Comparison of ENCODE assay signal across 26 cellular contexts in genomic region chr12:6080149-6081045, GRCh38. TPM values are rescaled to one million over a fixed set of nuclear protein-coding genes. Genes with fewer than 3 reads are reported as not detected.
DNase-seq lines count a peak whose midpoint lies in the region; ATAC-seq, FAIRE-seq and TF ChIP-seq lines count a peak whose summit lies in the region.
"Had no signal": no experiment of that assay in that cellular context is flagged by ENCODE, and none has a peak within 500 bp of the region (broad histone marks: within the 10 kb centered on the region; RNA-seq: fewer than 3 reads in every experiment).

No MANE protein-coding gene starts in this region.

- H3K36me3 ChIP-seq in heart right ventricle (peaks cover 0 to 40% (median 0%) of the 10 kb centered on the region in 9 donors), RWPE2 (ENCODE audit: low read depth) (no peaks in the 10 kb centered on the region), keratinocyte (ENCODE audit: control insufficient read depth in 2 of 2, extremely low read depth in 1 of 2, insufficient read depth in 2 of 2, low read length in 2 of 2) (no peaks in the 10 kb centered on the region)
- H3K36me3 ChIP-seq: cardiac muscle cell, thoracic aorta had no signal

- ATAC-seq in heart right ventricle (no peak), Right ventricle myocardium inferior (no peak), RWPE2 (ENCODE audit: low read depth) (0 out of 3 replicates have a peak, but pooled peaks have one; percentile 11), HG03175 (IDR thresholded peaks at IDR 0.05; ENCODE audit: unreplicated experiment) (no peak), HG03108 (IDR thresholded peaks at IDR 0.05; ENCODE audit: unreplicated experiment) (no peak)
- ATAC-seq: activated T-cell treated with anti-CD3 and anti-CD28 coated beads, Interleukin-2, amount 50 U/mL, for 72 hours; GM12878; stimulated activated naive CD8-positive, alpha-beta T cell treated with anti-CD3 and anti-CD28 coated beads, Interleukin-15, Interleukin-2, amounts not matched to agents 100 U/mL and 50 U/mL, for 24 hours had no signal

- no peaks in the 10 kb centered on the region for H4K20me1 ChIP-seq in keratinocyte (ENCODE audit: control insufficient read depth, extremely low read depth, insufficient read depth, low read length)

- WGBS in heart right ventricle, 2 donors = 89 to 92% methylated on average over 18 of the region's 18 CpGs

- H3K4me1 Mint-ChIP-seq in type B pancreatic cell (ENCODE audit: unreplicated experiment) = peaks cover 10% of the 10 kb centered on the region

- intact Hi-C loops in heart right ventricle (cut with DNase I) (no loop called here), Right ventricle myocardium inferior (cut with DNase I) (no loop called here)

- no peak overlapping the region for H3K4me3 ChIP-seq in heart right ventricle
- H3K4me3 ChIP-seq in RWPE2 (ENCODE audit: severe bottlenecking) = no peak overlapping the region
- no peak overlapping the region for H3K4me3 ChIP-seq in keratinocyte (ENCODE audit: control insufficient read depth in 2 of 3, extremely low read depth in 1 of 3, insufficient read depth in 2 of 3, low read depth in 1 of 3, low read length in 3 of 3)
- H3K4me3 ChIP-seq: cardiac muscle cell, GM12878, thoracic aorta had no signal

- DNase-seq in heart right ventricle = no peak
- no peak for DNase-seq in Right ventricle myocardium inferior (ENCODE audit: missing footprints)
- DNase-seq in RWPE2 (ENCODE audit: low spot score) = no peak
- no peak for DNase-seq in keratinocyte (ENCODE audit: low read depth, low spot score)
- DNase-seq in type B pancreatic cell (ENCODE audit: extremely low spot score, unreplicated experiment) = no peak
- no peak for DNase-seq in GM03348 (ENCODE audit: low spot score)
- DNase-seq: ACHN; activated CD4-positive, alpha-beta T cell treated with anti-CD3 and anti-CD28 coated beads, Interleukin-2, amount 10 ng/mL, durations not matched to agents 24 days and 14 days; activated naive CD4-positive, alpha-beta T cell treated with anti-CD3 and anti-CD28 coated beads for 36 hours; activated T-cell treated with anti-CD3 and anti-CD28 coated beads, Interleukin-2, amount 50 U/mL, for 72 hours; C1 segment of cervical spinal cord; glutamatergic neuron; HCEC 1CT; mesendoderm; naive B cell; NCI-H1092; NCI-H1930; NCI-H446 treated with DMSO at 0.1 percent for 48 hours; SK-N-SH; stimulated activated naive CD8-positive, alpha-beta T cell treated with anti-CD3 and anti-CD28 coated beads, Interleukin-15, Interleukin-2, amounts not matched to agents 100 U/mL and 50 U/mL, for 24 hours had no signal

- TF ChIP-seq CTCF in heart right ventricle (IDR thresholded peaks at IDR 0.05) = no peak
- TF ChIP-seq CTCF in RWPE2 (IDR thresholded peaks at IDR 0.05; ENCODE audit: poor library complexity, severe bottlenecking) = no peak
- no peak for TF ChIP-seq CTCF in keratinocyte (optimal IDR thresholded peaks at IDR 0.05 in 1 of 3, IDR thresholded peaks at IDR 0.05 in 1 of 3, conservative IDR thresholded peaks at IDR 0.05 in 1 of 3; ENCODE audit: extremely low read depth in 1 of 3, insufficient read depth in 2 of 3, low read length in 3 of 3)
- no peak for TF ChIP-seq CTCF in type B pancreatic cell (conservative IDR thresholded peaks at IDR 0.05)

- H3K27ac ChIP-seq in heart right ventricle (peak overlapping the region in 6 of 10 donors; percentile 41 to 86 (median 71)), RWPE2 (ENCODE audit: poor library complexity, severe bottlenecking) (no peak overlapping the region), keratinocyte (ENCODE audit: control insufficient read depth, insufficient read depth, low read length) (no peak overlapping the region)
- H3K27ac ChIP-seq: cardiac muscle cell, thoracic aorta, VCaP had no signal

- no peaks in the 10 kb centered on the region for H3K9me3 Mint-ChIP-seq in type B pancreatic cell
- H3K9me3 Mint-ChIP-seq: activated CD4-positive, alpha-beta T cell treated with anti-CD3 and anti-CD28 coated beads, Interleukin-2, amount 10 ng/mL, durations not matched to agents 24 days and 14 days; activated naive CD4-positive, alpha-beta T cell treated with anti-CD3 and anti-CD28 coated beads for 36 hours; activated T-cell treated with anti-CD3 and anti-CD28 coated beads, Interleukin-2, amount 50 U/mL, for 72 hours; naive B cell had no signal

- no peak overlapping the region for H3K4me2 ChIP-seq in keratinocyte (ENCODE audit: control insufficient read depth, extremely low read depth, insufficient read depth, low read depth, low read length)
- H3K4me2 ChIP-seq: SK-N-SH had no signal

- no peak overlapping the region for H2AFZ ChIP-seq in keratinocyte (ENCODE audit: control insufficient read depth, low read length)

- dilution Hi-C loops in keratinocyte (cut with MboI; ENCODE audit: extremely low pct_ligation_motif_present, low sequenced_read_pairs) = no loop called here

- peak overlapping the region; percentile 51 for H3K27ac Mint-ChIP-seq in type B pancreatic cell
- H3K27ac Mint-ChIP-seq: activated CD4-positive, alpha-beta T cell treated with anti-CD3 and anti-CD28 coated beads, Interleukin-2, amount 10 ng/mL, durations not matched to agents 24 days and 14 days; activated naive CD4-positive, alpha-beta T cell treated with anti-CD3 and anti-CD28 coated beads for 36 hours; activated T-cell treated with anti-CD3 and anti-CD28 coated beads, Interleukin-2, amount 50 U/mL, for 72 hours had no signal

- peaks cover 4% of the 10 kb centered on the region for H3K27me3 Mint-ChIP-seq in type B pancreatic cell

- no peak overlapping the region for H3K4me3 Mint-ChIP-seq in type B pancreatic cell
- H3K4me3 Mint-ChIP-seq: activated CD4-positive, alpha-beta T cell treated with anti-CD3 and anti-CD28 coated beads, Interleukin-2, amount 10 ng/mL, durations not matched to agents 24 days and 14 days; activated naive CD4-positive, alpha-beta T cell treated with anti-CD3 and anti-CD28 coated beads for 36 hours; activated T-cell treated with anti-CD3 and anti-CD28 coated beads, Interleukin-2, amount 50 U/mL, for 72 hours had no signal

- H3K4me1 ChIP-seq in heart right ventricle (peaks cover 18 to 100% (median 52%) of the 10 kb centered on the region in 9 donors), RWPE2 (ENCODE audit: insufficient read depth, poor library complexity, severe bottlenecking) (peaks cover 13% of the 10 kb centered on the region), keratinocyte (ENCODE audit: control insufficient read depth, extremely low read depth, insufficient read depth, low read length) (peaks cover 17% of the 10 kb centered on the region)

- FAIRE-seq in keratinocyte (lab: Jason Lieb, UNC) = peak; percentile 76
- FAIRE-seq: GM12878 had no signal

- no peak overlapping the region for H3K9ac ChIP-seq in keratinocyte (ENCODE audit: control insufficient read depth, extremely low read depth, insufficient read depth, low read length)
- H3K9ac ChIP-seq: SK-N-SH had no signal

- H3K36me3 Mint-ChIP-seq in type B pancreatic cell = no peaks in the 10 kb centered on the region
- H3K36me3 Mint-ChIP-seq: naive B cell had no signal

- H3K9me3 ChIP-seq in heart right ventricle (no peaks in the 10 kb centered on the region), RWPE2 (ENCODE audit: severe bottlenecking) (no peaks in the 10 kb centered on the region), keratinocyte (ENCODE audit: control insufficient read depth, low read depth, low read length) (no peaks in the 10 kb centered on the region)
- H3K9me3 ChIP-seq: SK-N-SH, thoracic aorta had no signal

- H3K27me3 ChIP-seq in heart right ventricle = peaks cover 0 to 15% (median 4%) of the 10 kb centered on the region in 7 donors
- no peaks in the 10 kb centered on the region for H3K27me3 ChIP-seq in RWPE2 (ENCODE audit: insufficient read depth, poor library complexity, severe bottlenecking)
- H3K27me3 ChIP-seq in keratinocyte (ENCODE audit: control insufficient read depth, extremely low read depth, insufficient read depth, low read length) = no peaks in the 10 kb centered on the region
- H3K27me3 ChIP-seq: cardiac muscle cell had no signal

- no peaks in the 10 kb centered on the region for H3K9me1 ChIP-seq in keratinocyte (ENCODE audit: control insufficient read depth, extremely low read depth, insufficient read depth, low read length)

- H3K79me2 ChIP-seq in keratinocyte (ENCODE audit: control insufficient read depth, insufficient read depth, low read length) = no peaks in the 10 kb centered on the region

RNA-seq across cellular contexts. Expression of gene VWF, which starts 44.1 kb away (rescaled TPM):
- 100 to 1,000 TPM; 163 to 480 (median 275) TPM for total RNA-seq in heart right ventricle
- 100 to 1,000 TPM; 104 to 254 TPM for polyA plus RNA-seq in heart right ventricle
- 244 TPM for total RNA-seq in Right ventricle myocardium inferior
- polyA plus RNA-seq in keratinocyte = 0.01 to 0.03 TPM in 2 of 3 replicates, not detected in the other
- 0.61 TPM for polyA plus RNA-seq in keratinocyte (2011; ENCODE audit: low read depth)
- not detected in 2 replicates for polyA plus RNA-seq in keratinocyte (2011; cell fraction: cytosol; rRNA removed)
- polyA plus RNA-seq in keratinocyte (2011; cell fraction: nucleus; rRNA removed) = 0.05 and 0.22 TPM in 2 replicates
- polyA plus RNA-seq in keratinocyte (2012; ENCODE audit: low replicate concordance) = 0.30 TPM in 1 of 2 replicates, not detected in the other
- polyA minus RNA-seq in keratinocyte = 0.03 to 2.7 TPM (median 0.13 TPM) in 3 replicates
- not detected for polyA minus RNA-seq in keratinocyte (2011; cell fraction: cytosol; rRNA and poly(A)+ RNA removed)
- polyA minus RNA-seq in keratinocyte (2011; cell fraction: nucleus; rRNA and poly(A)+ RNA removed) = 0.11 and 0.54 TPM in 2 replicates
- total RNA-seq in type B pancreatic cell (ENCODE audit: low replicate concordance) = 0.70 and 1.3 TPM in 2 replicates
- total RNA-seq: activated CD4-positive, alpha-beta T cell treated with anti-CD3 and anti-CD28 coated beads, Interleukin-2, amount 10 ng/mL, durations not matched to agents 24 days and 14 days; activated naive CD4-positive, alpha-beta T cell treated with anti-CD3 and anti-CD28 coated beads for 36 hours had no signal
- polyA plus RNA-seq: cardiac muscle cell had no signal

Comparison
In these comparisons a context has a peak if more than half of its experiments do, and no peak if none do; other contexts are left out.
1. H3K27ac ChIP-seq: peak in heart right ventricle (6 of 10); none in RWPE2 (single experiment) and keratinocyte (single experiment).
2. RNA of gene VWF, which starts 44.1 kb away (total RNA-seq): 163 to 480 TPM in heart right ventricle and 244 TPM in Right ventricle myocardium inferior (single experiment); 0.70 to 1.3 TPM in type B pancreatic cell; every median in the first group is over 10 times any median in the second.